In the genomic region with DNA sequence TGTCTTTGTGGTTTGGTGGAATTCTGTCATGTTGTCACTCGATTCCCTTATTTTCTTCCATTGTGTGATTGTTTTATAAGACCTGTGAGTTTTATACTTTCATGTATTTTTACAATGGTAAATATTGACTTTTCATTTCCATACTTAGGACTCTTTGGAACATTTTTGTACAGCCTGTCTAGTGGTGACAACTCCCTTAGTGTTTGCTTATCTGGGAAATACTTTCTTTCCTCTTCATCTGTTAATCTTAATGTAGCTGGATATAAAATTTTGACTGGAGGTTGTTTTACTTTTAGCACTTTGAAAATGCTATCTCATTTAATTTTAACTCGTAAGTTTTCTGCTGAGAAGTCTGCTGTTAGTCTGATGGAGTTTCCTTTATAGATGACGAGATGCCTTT, we compare ENCODE assay signal across 8 cellular contexts.
"Had no signal": no experiment of that assay in that cellular context is flagged by ENCODE, and none has a peak within 500 bp of the region (broad histone marks: within the 10 kb centered on the region; RNA-seq: fewer than 3 reads in every experiment).

No MANE protein-coding gene starts in this region.

- H3K4me3 Mint-ChIP-seq: IgD-negative memory B cell had no signal

- H3K36me3 Mint-ChIP-seq: IgD-negative memory B cell had no signal

- H3K4me2 ChIP-seq: KMS-11 had no signal

- H3K4me1 Mint-ChIP-seq: IgD-negative memory B cell had no signal

- ATAC-seq: K562 had no signal

- H3K27ac Mint-ChIP-seq: IgD-negative memory B cell had no signal

- DNase-seq: IMR-90, KBM-7, KG1 had no signal

- H3K9ac ChIP-seq: KMS-11 had no signal

- H3K4me3 ChIP-seq: K562 had no signal

- H3K27me3 Mint-ChIP-seq: IgD-negative memory B cell had no signal

- H3K27ac ChIP-seq: HL-60, KMS-11 had no signal

- FAIRE-seq: HTR-8/SVneo, K562 had no signal
